Comparison of ENCODE assay signal across 23 cellular contexts in the genomic region with DNA sequence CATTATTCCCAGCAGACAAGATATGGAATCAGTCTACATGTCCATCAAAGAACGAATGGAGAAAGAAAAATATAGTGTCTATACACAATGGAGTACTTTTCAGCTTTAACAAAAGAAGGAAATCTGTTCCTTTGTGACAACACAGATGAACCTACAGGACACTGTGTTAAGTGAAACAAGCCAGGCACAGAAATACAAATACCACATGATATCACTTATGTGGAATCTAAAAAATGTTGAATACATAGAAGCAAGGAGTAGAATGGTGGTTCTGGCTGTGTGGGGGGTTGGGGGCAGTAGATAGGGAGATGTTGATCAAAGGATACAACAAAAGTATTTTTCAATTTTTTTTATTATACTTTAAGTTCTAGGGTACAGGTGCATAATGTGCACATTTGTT.
"Had no signal": no experiment of that assay in that cellular context is flagged by ENCODE, and none has a peak within 500 bp of the region (broad histone marks: within the 10 kb centered on the region; RNA-seq: fewer than 3 reads in every experiment).

No MANE protein-coding gene starts in this region.

- FAIRE-seq: HTR-8/SVneo, K562 had no signal

- H3K4me3 ChIP-seq: K562, SJSA1, SK-N-MC had no signal

- H3K36me3 ChIP-seq: SJSA1 had no signal

- H3K4me3 Mint-ChIP-seq: IgD-negative memory B cell had no signal

- H3K27ac ChIP-seq: HL-60, SJSA1, SK-N-MC had no signal

- H3K27ac Mint-ChIP-seq: IgD-negative memory B cell had no signal

- H3K9me3 ChIP-seq: SJSA1 had no signal

- H3K36me3 Mint-ChIP-seq: IgD-negative memory B cell had no signal

- H3K4me1 ChIP-seq: SJSA1 had no signal

- DNase-seq: MV-4-11, NCI-H1048, NCI-H1105, NCI-H1417, NCI-H1436 treated with DMSO at 0.1 percent for 48 hours, NCI-H1694, NCI-H1930, NCI-H2081, NCI-H2107, NCI-H2227 treated with DMSO at 0.1 percent for 48 hours, NCI-H524, NCI-H526 treated with DMSO at 0.1 percent for 48 hours, NCI-H748 treated with DMSO at 0.1 percent for 48 hours, PC-3, SHP77 treated with DMSO at 0.1 percent for 48 hours had no signal

- H3K27me3 ChIP-seq: SJSA1 had no signal

- ATAC-seq: K562, Panc1, PC-3, Right ventricle myocardium inferior had no signal

- H3K27me3 Mint-ChIP-seq: IgD-negative memory B cell had no signal

- H3K4me1 Mint-ChIP-seq: IgD-negative memory B cell had no signal
